ENCODE assay signal across 8 cellular contexts in the genomic region with DNA sequence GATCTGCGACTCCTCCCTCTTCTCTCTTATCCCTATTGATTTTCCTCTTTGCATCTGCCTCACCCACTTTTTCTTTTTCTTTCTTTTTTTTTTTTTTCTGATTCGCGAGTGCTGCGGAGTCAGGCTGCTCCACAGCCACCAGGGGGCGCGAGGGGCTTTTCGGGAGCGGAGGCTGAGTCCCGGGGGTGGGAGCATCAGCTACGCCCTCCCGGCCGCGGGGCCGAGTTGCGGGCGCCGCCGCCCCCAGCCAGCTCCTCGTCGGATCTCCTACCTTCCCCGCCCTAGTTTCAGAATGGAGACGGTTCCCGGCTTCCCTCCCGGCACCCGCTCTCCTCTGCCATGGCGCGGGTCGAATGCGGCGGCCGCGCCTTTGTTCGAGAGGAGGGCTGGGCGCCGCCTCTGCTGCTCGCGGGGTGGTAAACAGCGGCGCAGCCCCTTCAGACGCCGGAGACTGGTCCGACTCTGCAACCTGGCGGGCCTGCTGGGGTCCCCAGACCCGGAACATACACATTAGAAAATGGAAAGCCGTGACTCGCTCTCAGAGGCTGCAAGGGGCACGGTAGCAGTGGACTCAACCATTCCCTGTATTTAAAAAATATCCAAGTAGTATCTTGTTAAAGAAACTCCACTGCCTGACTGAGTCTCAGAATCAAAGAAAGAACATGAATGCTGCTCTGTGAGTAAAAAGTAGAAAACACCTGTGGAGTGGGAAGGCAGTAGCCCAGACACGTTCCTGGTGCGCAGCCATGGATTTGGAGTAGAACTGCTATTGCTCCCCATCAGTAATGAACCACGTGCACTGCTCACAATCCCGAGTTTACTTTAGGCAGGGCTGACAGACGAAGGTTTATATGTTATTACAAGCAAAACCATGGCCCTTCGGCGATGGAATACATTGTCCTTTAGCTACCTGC. TPM values are rescaled to one million over a fixed set of nuclear protein-coding genes. Genes with fewer than 3 reads are reported as not detected.
DNase-seq lines count a peak whose midpoint lies in the region; ATAC-seq, FAIRE-seq and TF ChIP-seq lines count a peak whose summit lies in the region.

No MANE protein-coding gene starts in this region.

- no peaks in the 10 kb centered on the region for H3K9me3 Mint-ChIP-seq in T-helper 2 cell treated with Interferon-gamma antibody and Interleukin-4, amounts not matched to agents 5 μg/mL and 100 μg/mL, for 36 hours

- no peak for FAIRE-seq in GM12892 (lab: Jason Lieb, UNC)

- TF ChIP-seq POLR2A in GM12892 (IDR thresholded peaks at IDR 0.05; ENCODE audit: low read depth, low read length): no peak

- H3K27me3 Mint-ChIP-seq in T-helper 2 cell treated with Interferon-gamma antibody and Interleukin-4, amounts not matched to agents 5 μg/mL and 100 μg/mL, for 36 hours (ENCODE audit: low read depth): peaks cover 59% of the 10 kb centered on the region

- peak; percentile 85 for DNase-seq in GM12892 (ENCODE audit: insufficient read length)
- DNase-seq in NCI-H1417 treated with DMSO at 0.1 percent for 48 hours (lab: John Stamatoyannopoulos, UW): peak; percentile 51
- peak; percentile 62 for DNase-seq in T-helper 2 cell treated with Interferon-gamma antibody and Interleukin-4, amounts not matched to agents 5 μg/mL and 100 μg/mL, for 36 hours (ENCODE audit: low spot score)
- peak; percentile 86 for DNase-seq in astrocyte of the cerebellum (ENCODE audit: low read depth)
- peak; percentile 69 to 70 for DNase-seq in hippocampal formation (lab: John Stamatoyannopoulos, UW)
- peak; percentile 97 for DNase-seq in retina
- no peak for DNase-seq in NK-92 (lab: John Stamatoyannopoulos, UW; ENCODE audit: unreplicated experiment)

- H3K4me1 Mint-ChIP-seq in T-helper 2 cell treated with Interferon-gamma antibody and Interleukin-4, amounts not matched to agents 5 μg/mL and 100 μg/mL, for 36 hours (ENCODE audit: low read depth): peaks cover 7% of the 10 kb centered on the region

- H3K27ac Mint-ChIP-seq in T-helper 2 cell treated with Interferon-gamma antibody and Interleukin-4, amounts not matched to agents 5 μg/mL and 100 μg/mL, for 36 hours: no peak overlapping the region

- no peaks in the 10 kb centered on the region for H3K36me3 Mint-ChIP-seq in T-helper 2 cell treated with Interferon-gamma antibody and Interleukin-4, amounts not matched to agents 5 μg/mL and 100 μg/mL, for 36 hours (ENCODE audit: low read depth)

- in situ Hi-C loops in astrocyte of the cerebellum (cut with HindIII; ENCODE audit: low sequenced_read_pairs): no loop called here

- peak; percentile 91 for TF ChIP-seq CTCF in astrocyte of the cerebellum (IDR thresholded peaks at IDR 0.05; ENCODE audit: low read depth, low read length, missing control alignments)

- peak overlapping the region; percentile 91 for H3K4me3 Mint-ChIP-seq in T-helper 2 cell treated with Interferon-gamma antibody and Interleukin-4, amounts not matched to agents 5 μg/mL and 100 μg/mL, for 36 hours

- H3K4me3 ChIP-seq in astrocyte of the cerebellum (ENCODE audit: low read depth, low read length): peak overlapping the region; percentile 60

- peak; percentile 58 for ATAC-seq in HG02840 (IDR thresholded peaks at IDR 0.05; ENCODE audit: low FRiP score, unreplicated experiment)

RNA-seq across cellular contexts. Expression of a gene that starts 55.7 kb away (rescaled TPM):
- 0.68 TPM for polyA plus RNA-seq in GM12892 (2012; ENCODE audit: missing spikeins)
